ENCODE assay signal across 1 cellular context in the genomic region with DNA sequence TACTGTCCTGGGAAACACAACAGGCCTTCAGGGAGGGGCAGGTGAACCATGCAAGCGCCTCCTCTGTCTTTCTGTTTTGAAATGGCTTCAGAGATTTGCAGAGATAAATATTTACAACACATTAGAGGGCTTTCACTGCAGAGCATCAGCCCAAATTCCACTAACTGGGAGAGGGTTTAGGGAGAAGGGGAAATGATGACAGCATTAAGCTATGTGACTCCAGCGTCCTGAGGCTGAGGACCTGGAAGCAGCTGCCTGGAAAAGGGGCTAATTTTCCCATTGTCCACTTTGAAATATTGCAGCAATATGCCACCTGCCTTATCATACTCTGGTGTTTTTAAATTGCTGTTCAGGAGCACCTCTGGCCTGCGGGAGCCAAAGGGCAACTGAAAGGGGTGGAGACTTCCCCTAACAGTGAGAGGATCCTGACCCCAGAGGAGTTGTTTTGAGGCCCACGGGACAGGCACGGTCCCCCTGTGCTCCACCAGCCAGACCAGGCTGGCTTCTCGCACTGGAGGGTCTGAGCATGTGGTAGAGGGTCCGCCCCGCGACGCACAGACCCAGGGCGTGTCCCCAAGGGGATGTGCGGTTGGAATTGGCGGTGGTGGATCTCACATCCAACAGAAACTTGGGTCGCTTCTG.
TF ChIP-seq lines count a peak whose summit lies in the region.

No MANE protein-coding gene starts in this region.

TF ChIP-seq in HepG2, 621 proteins besides CTCF, POLR2A, EP300 and RAD21 (continued from another document and continues in another):
- TF ChIP-seq, protein P1, sequence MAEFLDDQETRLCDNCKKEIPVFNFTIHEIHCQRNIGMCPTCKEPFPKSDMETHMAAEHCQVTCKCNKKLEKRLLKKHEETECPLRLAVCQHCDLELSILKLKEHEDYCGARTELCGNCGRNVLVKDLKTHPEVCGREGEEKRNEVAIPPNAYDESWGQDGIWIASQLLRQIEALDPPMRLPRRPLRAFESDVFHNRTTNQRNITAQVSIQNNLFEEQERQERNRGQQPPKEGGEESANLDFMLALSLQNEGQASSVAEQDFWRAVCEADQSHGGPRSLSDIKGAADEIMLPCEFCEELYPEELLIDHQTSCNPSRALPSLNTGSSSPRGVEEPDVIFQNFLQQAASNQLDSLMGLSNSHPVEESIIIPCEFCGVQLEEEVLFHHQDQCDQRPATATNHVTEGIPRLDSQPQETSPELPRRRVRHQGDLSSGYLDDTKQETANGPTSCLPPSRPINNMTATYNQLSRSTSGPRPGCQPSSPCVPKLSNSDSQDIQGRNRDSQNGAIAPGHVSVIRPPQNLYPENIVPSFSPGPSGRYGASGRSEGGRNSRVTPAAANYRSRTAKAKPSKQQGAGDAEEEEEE (CRISPR knock-in tag; IDR thresholded peaks at IDR 0.05; ENCODE audit: borderline replicate concordance) = no peak; the same call in 1 of the 2 replicates
- TF ChIP-seq ZNF556 (CRISPR knock-in tag; IDR thresholded peaks at IDR 0.05; ENCODE audit: borderline replicate concordance) (0 out of 2 replicates have a peak, but pooled peaks have one; percentile 28), ZBTB21 (CRISPR knock-in tag; IDR thresholded peaks at IDR 0.05) (no peak; the same call in 1 of the 2 replicates), ZNF263 (CRISPR knock-in tag; IDR thresholded peaks at IDR 0.05) (peak; percentile 85), ZNF274 (CRISPR knock-in tag; IDR thresholded peaks at IDR 0.05) (peak; percentile 62; the same call in 1 of the 2 replicates), ZNF766 (CRISPR knock-in tag; IDR thresholded peaks at IDR 0.05; ENCODE audit: borderline replicate concordance) (no peak), FIP1L1 (IDR thresholded peaks at IDR 0.05; ENCODE audit: borderline replicate concordance, insufficient read depth, low read depth, low read length) (no peak), CEBPG (CRISPR knock-in tag; IDR thresholded peaks at IDR 0.05) (peak; percentile 84), ZNF598 (CRISPR knock-in tag; IDR thresholded peaks at IDR 0.05; ENCODE audit: borderline replicate concordance) (peak; percentile 59; the same call in 1 of the 2 replicates), PITX1 (CRISPR knock-in tag; IDR thresholded peaks at IDR 0.05) (peak; percentile 71), ZFY (CRISPR knock-in tag; IDR thresholded peaks at IDR 0.05) (peak; percentile 58), RFX3 (CRISPR knock-in tag; IDR thresholded peaks at IDR 0.05) (no peak), TOPORS (CRISPR knock-in tag; IDR thresholded peaks at IDR 0.05) (no peak), ZNF879 (CRISPR knock-in tag; IDR thresholded peaks at IDR 0.05) (no peak), ATRX (CRISPR knock-in tag; IDR thresholded peaks at IDR 0.05; ENCODE audit: borderline replicate concordance) (no peak), ZNF768 (CRISPR knock-in tag; IDR thresholded peaks at IDR 0.05) (peak; percentile 57; the same call in 1 of the 2 replicates), ZNF547 (CRISPR knock-in tag; IDR thresholded peaks at IDR 0.05) (peak; percentile 68; the same call in 1 of the 2 replicates), ZNF230 (CRISPR knock-in tag; IDR thresholded peaks at IDR 0.05) (no peak), ZNF562 (CRISPR knock-in tag; IDR thresholded peaks at IDR 0.05; ENCODE audit: borderline replicate concordance) (no peak), BRD4 (CRISPR knock-in tag; IDR thresholded peaks at IDR 0.05) (no peak; the same call in none of the 2 replicates), ZNF251 (CRISPR knock-in tag; IDR thresholded peaks at IDR 0.05) (no peak), IKZF1 (IDR thresholded peaks at IDR 0.05) (no peak), ONECUT2 (CRISPR knock-in tag; IDR thresholded peaks at IDR 0.05) (no peak), ZZZ3 (CRISPR knock-in tag; IDR thresholded peaks at IDR 0.05; ENCODE audit: borderline replicate concordance) (no peak), YY1 (IDR thresholded peaks at IDR 0.05; ENCODE audit: insufficient read depth, insufficient replicate concordance, low read depth, low read length) (no peak), PHB2 (IDR thresholded peaks at IDR 0.05; ENCODE audit: partially characterized antibody) (no peak), ELF4 (CRISPR knock-in tag; IDR thresholded peaks at IDR 0.05; ENCODE audit: borderline replicate concordance) (0 out of 2 replicates have a peak, but pooled peaks have one; percentile 63), ZNF543 (CRISPR knock-in tag; IDR thresholded peaks at IDR 0.05) (peak; percentile 49; the same call in 1 of the 2 replicates), GABPB1 (CRISPR knock-in tag; IDR thresholded peaks at IDR 0.05) (peak; percentile 51; the same call in 1 of the 2 replicates), XRCC5 (optimal IDR thresholded peaks at IDR 0.05; ENCODE audit: low read length) (no peak), ZNF563 (CRISPR knock-in tag; IDR thresholded peaks at IDR 0.05) (no peak), ZNF441 (CRISPR knock-in tag; IDR thresholded peaks at IDR 0.05; ENCODE audit: borderline replicate concordance) (peak; percentile 0; the same call in 1 of the 2 replicates), MAFG (CRISPR knock-in tag; IDR thresholded peaks at IDR 0.05) (no peak), PAF1 (CRISPR knock-in tag; IDR thresholded peaks at IDR 0.05) (no peak), ZFP36L2 (CRISPR knock-in tag; IDR thresholded peaks at IDR 0.05) (no peak), ZBTB7B (CRISPR knock-in tag; IDR thresholded peaks at IDR 0.05) (peak; percentile 78; the same call in 1 of the 2 replicates), LCORL (IDR thresholded peaks at IDR 0.05) (peak; percentile 88), LCORL (CRISPR knock-in tag; IDR thresholded peaks at IDR 0.05) (peak; percentile 97), FOSL1 (CRISPR knock-in tag; IDR thresholded peaks at IDR 0.05; ENCODE audit: borderline replicate concordance) (peak; percentile 47; the same call in 1 of the 2 replicates), MAF1 (CRISPR knock-in tag; IDR thresholded peaks at IDR 0.05; ENCODE audit: borderline replicate concordance) (no peak)
- TF ChIP-seq, protein P2, sequence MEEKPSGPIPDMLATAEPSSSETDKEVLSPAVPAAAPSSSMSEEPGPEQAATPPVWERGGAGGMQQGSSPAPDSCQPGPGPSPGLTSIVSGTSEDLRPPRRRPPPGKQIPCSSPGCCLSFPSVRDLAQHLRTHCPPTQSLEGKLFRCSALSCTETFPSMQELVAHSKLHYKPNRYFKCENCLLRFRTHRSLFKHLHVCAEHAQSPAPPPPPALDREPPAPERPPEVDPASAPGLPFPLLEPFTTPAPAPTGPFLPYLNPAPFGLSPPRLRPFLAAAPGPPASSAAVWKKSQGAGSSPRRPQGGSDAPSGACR (CRISPR knock-in tag; IDR thresholded peaks at IDR 0.05) = no peak
- TF ChIP-seq, protein P3, sequence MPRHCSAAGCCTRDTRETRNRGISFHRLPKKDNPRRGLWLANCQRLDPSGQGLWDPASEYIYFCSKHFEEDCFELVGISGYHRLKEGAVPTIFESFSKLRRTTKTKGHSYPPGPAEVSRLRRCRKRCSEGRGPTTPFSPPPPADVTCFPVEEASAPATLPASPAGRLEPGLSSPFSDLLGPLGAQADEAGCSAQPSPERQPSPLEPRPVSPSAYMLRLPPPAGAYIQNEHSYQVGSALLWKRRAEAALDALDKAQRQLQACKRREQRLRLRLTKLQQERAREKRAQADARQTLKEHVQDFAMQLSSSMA (CRISPR knock-in tag; IDR thresholded peaks at IDR 0.05) = no peak
- TF ChIP-seq, protein P4, sequence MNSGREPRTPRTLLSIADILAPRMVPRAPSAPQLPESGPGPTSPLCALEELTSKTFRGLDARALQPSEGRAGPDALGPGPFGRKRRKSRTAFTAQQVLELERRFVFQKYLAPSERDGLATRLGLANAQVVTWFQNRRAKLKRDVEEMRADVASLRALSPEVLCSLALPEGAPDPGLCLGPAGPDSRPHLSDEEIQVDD (CRISPR knock-in tag; IDR thresholded peaks at IDR 0.05; ENCODE audit: borderline replicate concordance) = no peak
- TF ChIP-seq, protein P5, sequence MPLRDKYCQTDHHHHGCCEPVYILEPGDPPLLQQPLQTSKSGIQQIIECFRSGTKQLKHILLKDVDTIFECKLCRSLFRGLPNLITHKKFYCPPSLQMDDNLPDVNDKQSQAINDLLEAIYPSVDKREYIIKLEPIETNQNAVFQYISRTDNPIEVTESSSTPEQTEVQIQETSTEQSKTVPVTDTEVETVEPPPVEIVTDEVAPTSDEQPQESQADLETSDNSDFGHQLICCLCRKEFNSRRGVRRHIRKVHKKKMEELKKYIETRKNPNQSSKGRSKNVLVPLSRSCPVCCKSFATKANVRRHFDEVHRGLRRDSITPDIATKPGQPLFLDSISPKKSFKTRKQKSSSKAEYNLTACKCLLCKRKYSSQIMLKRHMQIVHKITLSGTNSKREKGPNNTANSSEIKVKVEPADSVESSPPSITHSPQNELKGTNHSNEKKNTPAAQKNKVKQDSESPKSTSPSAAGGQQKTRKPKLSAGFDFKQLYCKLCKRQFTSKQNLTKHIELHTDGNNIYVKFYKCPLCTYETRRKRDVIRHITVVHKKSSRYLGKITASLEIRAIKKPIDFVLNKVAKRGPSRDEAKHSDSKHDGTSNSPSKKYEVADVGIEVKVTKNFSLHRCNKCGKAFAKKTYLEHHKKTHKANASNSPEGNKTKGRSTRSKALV (CRISPR knock-in tag; IDR thresholded peaks at IDR 0.05) = peak; percentile 79; the same call in 1 of the 2 replicates
- TF ChIP-seq, protein P6, sequence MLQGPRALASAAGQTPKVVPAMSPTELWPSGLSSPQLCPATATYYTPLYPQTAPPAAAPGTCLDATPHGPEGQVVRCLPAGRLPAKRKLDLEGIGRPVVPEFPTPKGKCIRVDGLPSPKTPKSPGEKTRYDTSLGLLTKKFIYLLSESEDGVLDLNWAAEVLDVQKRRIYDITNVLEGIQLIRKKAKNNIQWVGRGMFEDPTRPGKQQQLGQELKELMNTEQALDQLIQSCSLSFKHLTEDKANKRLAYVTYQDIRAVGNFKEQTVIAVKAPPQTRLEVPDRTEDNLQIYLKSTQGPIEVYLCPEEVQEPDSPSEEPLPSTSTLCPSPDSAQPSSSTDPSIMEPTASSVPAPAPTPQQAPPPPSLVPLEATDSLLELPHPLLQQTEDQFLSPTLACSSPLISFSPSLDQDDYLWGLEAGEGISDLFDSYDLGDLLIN (CRISPR knock-in tag; IDR thresholded peaks at IDR 0.05; ENCODE audit: borderline replicate concordance) = no peak
- TF ChIP-seq, protein P7, sequence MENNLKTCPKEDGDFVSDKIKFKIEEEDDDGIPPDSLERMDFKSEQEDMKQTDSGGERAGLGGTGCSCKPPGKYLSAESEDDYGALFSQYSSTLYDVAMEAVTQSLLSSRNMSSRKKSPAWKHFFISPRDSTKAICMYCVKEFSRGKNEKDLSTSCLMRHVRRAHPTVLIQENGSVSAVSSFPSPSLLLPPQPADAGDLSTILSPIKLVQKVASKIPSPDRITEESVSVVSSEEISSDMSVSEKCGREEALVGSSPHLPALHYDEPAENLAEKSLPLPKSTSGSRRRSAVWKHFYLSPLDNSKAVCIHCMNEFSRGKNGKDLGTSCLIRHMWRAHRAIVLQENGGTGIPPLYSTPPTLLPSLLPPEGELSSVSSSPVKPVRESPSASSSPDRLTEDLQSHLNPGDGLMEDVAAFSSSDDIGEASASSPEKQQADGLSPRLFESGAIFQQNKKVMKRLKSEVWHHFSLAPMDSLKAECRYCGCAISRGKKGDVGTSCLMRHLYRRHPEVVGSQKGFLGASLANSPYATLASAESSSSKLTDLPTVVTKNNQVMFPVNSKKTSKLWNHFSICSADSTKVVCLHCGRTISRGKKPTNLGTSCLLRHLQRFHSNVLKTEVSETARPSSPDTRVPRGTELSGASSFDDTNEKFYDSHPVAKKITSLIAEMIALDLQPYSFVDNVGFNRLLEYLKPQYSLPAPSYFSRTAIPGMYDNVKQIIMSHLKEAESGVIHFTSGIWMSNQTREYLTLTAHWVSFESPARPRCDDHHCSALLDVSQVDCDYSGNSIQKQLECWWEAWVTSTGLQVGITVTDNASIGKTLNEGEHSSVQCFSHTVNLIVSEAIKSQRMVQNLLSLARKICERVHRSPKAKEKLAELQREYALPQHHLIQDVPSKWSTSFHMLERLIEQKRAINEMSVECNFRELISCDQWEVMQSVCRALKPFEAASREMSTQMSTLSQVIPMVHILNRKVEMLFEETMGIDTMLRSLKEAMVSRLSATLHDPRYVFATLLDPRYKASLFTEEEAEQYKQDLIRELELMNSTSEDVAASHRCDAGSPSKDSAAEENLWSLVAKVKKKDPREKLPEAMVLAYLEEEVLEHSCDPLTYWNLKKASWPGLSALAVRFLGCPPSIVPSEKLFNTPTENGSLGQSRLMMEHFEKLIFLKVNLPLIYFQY (CRISPR knock-in tag; IDR thresholded peaks at IDR 0.05; ENCODE audit: borderline replicate concordance) = no peak
- TF ChIP-seq, protein P8, sequence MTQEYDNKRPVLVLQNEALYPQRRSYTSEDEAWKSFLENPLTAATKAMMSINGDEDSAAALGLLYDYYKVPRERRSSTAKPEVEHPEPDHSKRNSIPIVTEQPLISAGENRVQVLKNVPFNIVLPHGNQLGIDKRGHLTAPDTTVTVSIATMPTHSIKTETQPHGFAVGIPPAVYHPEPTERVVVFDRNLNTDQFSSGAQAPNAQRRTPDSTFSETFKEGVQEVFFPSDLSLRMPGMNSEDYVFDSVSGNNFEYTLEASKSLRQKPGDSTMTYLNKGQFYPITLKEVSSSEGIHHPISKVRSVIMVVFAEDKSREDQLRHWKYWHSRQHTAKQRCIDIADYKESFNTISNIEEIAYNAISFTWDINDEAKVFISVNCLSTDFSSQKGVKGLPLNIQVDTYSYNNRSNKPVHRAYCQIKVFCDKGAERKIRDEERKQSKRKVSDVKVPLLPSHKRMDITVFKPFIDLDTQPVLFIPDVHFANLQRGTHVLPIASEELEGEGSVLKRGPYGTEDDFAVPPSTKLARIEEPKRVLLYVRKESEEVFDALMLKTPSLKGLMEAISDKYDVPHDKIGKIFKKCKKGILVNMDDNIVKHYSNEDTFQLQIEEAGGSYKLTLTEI (CRISPR knock-in tag; conservative IDR thresholded peaks at IDR 0.05) = no peak
- TF ChIP-seq, protein P9, sequence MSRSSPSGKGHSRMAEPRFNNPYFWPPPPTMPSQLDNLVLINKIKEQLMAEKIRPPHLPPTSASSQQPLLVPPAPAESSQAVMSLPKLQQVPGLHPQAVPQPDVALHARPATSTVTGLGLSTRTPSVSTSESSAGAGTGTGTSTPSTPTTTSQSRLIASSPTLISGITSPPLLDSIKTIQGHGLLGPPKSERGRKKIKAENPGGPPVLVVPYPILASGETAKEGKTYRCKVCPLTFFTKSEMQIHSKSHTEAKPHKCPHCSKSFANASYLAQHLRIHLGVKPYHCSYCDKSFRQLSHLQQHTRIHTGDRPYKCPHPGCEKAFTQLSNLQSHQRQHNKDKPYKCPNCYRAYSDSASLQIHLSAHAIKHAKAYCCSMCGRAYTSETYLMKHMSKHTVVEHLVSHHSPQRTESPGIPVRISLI (CRISPR knock-in tag; IDR thresholded peaks at IDR 0.05; ENCODE audit: borderline replicate concordance) = no peak
- TF ChIP-seq, protein P10, sequence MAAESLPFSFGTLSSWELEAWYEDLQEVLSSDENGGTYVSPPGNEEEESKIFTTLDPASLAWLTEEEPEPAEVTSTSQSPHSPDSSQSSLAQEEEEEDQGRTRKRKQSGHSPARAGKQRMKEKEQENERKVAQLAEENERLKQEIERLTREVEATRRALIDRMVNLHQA (CRISPR knock-in tag; IDR thresholded peaks at IDR 0.05) = no peak
- TF ChIP-seq, protein P11, sequence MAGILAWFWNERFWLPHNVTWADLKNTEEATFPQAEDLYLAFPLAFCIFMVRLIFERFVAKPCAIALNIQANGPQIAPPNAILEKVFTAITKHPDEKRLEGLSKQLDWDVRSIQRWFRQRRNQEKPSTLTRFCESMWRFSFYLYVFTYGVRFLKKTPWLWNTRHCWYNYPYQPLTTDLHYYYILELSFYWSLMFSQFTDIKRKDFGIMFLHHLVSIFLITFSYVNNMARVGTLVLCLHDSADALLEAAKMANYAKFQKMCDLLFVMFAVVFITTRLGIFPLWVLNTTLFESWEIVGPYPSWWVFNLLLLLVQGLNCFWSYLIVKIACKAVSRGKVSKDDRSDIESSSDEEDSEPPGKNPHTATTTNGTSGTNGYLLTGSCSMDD (CRISPR knock-in tag; IDR thresholded peaks at IDR 0.05) = no peak
